Comparison of ENCODE assay signal across 1 cellular context in genomic region chr1:51729156-51729823, GRCh38.
TF ChIP-seq lines count a peak whose summit lies in the region.

No MANE protein-coding gene starts in this region.

TF ChIP-seq in HepG2, 621 proteins besides CTCF, POLR2A, EP300 and RAD21 (continued from another document and continues in another):
- TF ChIP-seq, protein P1, sequence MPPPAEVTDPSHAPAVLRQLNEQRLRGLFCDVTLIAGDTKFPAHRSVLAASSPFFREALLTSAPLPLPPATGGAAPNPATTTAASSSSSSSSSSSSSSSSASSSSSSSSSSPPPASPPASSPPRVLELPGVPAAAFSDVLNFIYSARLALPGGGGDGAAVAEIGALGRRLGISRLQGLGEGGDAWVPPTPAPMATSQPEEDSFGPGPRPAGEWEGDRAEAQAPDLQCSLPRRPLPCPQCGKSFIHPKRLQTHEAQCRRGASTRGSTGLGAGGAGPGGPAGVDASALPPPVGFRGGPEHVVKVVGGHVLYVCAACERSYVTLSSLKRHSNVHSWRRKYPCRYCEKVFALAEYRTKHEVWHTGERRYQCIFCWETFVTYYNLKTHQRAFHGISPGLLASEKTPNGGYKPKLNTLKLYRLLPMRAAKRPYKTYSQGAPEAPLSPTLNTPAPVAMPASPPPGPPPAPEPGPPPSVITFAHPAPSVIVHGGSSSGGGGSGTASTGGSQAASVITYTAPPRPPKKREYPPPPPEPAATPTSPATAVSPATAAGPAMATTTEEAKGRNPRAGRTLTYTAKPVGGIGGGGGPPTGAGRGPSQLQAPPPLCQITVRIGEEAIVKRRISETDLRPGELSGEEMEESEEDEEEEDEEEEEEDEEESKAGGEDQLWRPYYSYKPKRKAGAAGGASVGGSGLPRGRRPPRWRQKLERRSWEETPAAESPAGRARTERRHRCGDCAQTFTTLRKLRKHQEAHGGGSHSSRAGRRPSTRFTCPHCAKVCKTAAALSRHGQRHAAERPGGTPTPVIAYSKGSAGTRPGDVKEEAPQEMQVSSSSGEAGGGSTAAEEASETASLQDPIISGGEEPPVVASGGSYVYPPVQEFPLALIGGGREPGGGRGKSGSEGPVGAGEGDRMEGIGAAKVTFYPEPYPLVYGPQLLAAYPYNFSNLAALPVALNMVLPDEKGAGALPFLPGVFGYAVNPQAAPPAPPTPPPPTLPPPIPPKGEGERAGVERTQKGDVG (CRISPR knock-in tag; IDR thresholded peaks at IDR 0.05; ENCODE audit: borderline replicate concordance) = 0 out of 2 replicates have a peak, but pooled peaks have one; percentile 20
- peak; percentile 76 for TF ChIP-seq SAP130 (CRISPR knock-in tag; IDR thresholded peaks at IDR 0.05; ENCODE audit: low read depth)
- no peak for TF ChIP-seq ZNF598 (CRISPR knock-in tag; IDR thresholded peaks at IDR 0.05; ENCODE audit: borderline replicate concordance)
- TF ChIP-seq KLF11 (CRISPR knock-in tag; IDR thresholded peaks at IDR 0.05) = no peak
- no peak for TF ChIP-seq HMGA1 (CRISPR knock-in tag; conservative IDR thresholded peaks at IDR 0.05)
- no peak for TF ChIP-seq SNRNP70 (IDR thresholded peaks at IDR 0.05; ENCODE audit: low read depth, low read length)
- TF ChIP-seq ZFX (CRISPR knock-in tag; IDR thresholded peaks at IDR 0.05; ENCODE audit: low read depth) = no peak; the same call in 1 of the 2 replicates
- TF ChIP-seq, protein P2, sequence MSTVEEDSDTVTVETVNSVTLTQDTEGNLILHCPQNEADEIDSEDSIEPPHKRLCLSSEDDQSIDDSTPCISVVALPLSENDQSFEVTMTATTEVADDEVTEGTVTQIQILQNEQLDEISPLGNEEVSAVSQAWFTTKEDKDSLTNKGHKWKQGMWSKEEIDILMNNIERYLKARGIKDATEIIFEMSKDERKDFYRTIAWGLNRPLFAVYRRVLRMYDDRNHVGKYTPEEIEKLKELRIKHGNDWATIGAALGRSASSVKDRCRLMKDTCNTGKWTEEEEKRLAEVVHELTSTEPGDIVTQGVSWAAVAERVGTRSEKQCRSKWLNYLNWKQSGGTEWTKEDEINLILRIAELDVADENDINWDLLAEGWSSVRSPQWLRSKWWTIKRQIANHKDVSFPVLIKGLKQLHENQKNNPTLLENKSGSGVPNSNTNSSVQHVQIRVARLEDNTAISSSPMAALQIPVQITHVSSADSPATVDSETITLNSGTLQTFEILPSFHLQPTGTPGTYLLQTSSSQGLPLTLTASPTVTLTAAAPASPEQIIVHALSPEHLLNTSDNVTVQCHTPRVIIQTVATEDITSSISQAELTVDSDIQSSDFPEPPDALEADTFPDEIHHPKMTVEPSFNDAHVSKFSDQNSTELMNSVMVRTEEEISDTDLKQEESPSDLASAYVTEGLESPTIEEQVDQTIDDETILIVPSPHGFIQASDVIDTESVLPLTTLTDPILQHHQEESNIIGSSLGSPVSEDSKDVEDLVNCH (CRISPR knock-in tag; IDR thresholded peaks at IDR 0.05) = no peak
- no peak for TF ChIP-seq SOX13 (IDR thresholded peaks at IDR 0.05)
- peak in 1 of 2 experiments; percentile 21; a peak in 1 of 4 replicates for TF ChIP-seq SOX13 (CRISPR knock-in tag; conservative IDR thresholded peaks at IDR 0.05 in 1 of 2, IDR thresholded peaks at IDR 0.05 in 1 of 2)
- no peak for TF ChIP-seq ZNF496 (CRISPR knock-in tag; IDR thresholded peaks at IDR 0.05; ENCODE audit: insufficient replicate concordance)
- 0 out of 2 replicates have a peak, but pooled peaks have one; percentile 50 for TF ChIP-seq ZNF619 (CRISPR knock-in tag; IDR thresholded peaks at IDR 0.05)
- TF ChIP-seq, protein P3, sequence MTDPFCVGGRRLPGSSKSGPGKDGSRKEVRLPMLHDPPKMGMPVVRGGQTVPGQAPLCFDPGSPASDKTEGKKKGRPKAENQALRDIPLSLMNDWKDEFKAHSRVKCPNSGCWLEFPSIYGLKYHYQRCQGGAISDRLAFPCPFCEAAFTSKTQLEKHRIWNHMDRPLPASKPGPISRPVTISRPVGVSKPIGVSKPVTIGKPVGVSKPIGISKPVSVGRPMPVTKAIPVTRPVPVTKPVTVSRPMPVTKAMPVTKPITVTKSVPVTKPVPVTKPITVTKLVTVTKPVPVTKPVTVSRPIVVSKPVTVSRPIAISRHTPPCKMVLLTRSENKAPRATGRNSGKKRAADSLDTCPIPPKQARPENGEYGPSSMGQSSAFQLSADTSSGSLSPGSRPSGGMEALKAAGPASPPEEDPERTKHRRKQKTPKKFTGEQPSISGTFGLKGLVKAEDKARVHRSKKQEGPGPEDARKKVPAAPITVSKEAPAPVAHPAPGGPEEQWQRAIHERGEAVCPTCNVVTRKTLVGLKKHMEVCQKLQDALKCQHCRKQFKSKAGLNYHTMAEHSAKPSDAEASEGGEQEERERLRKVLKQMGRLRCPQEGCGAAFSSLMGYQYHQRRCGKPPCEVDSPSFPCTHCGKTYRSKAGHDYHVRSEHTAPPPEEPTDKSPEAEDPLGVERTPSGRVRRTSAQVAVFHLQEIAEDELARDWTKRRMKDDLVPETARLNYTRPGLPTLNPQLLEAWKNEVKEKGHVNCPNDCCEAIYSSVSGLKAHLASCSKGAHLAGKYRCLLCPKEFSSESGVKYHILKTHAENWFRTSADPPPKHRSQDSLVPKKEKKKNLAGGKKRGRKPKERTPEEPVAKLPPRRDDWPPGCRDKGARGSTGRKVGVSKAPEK (CRISPR knock-in tag; IDR thresholded peaks at IDR 0.05; ENCODE audit: borderline replicate concordance) = no peak
- no peak; the same call in 1 of the 2 replicates for TF ChIP-seq TAF1 (CRISPR knock-in tag; IDR thresholded peaks at IDR 0.05)
- no peak for TF ChIP-seq SP1 (IDR thresholded peaks at IDR 0.05)
- peak; percentile 54; the same call in 1 of the 2 replicates for TF ChIP-seq SP1 (CRISPR knock-in tag; IDR thresholded peaks at IDR 0.05)
- TF ChIP-seq, protein P4, sequence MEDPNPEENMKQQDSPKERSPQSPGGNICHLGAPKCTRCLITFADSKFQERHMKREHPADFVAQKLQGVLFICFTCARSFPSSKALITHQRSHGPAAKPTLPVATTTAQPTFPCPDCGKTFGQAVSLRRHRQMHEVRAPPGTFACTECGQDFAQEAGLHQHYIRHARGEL (CRISPR knock-in tag; IDR thresholded peaks at IDR 0.05) = no peak
- no peak for TF ChIP-seq ZFP36 (IDR thresholded peaks at IDR 0.05; ENCODE audit: borderline replicate concordance, low read depth, low read length, partially characterized antibody)
- TF ChIP-seq, protein P5, sequence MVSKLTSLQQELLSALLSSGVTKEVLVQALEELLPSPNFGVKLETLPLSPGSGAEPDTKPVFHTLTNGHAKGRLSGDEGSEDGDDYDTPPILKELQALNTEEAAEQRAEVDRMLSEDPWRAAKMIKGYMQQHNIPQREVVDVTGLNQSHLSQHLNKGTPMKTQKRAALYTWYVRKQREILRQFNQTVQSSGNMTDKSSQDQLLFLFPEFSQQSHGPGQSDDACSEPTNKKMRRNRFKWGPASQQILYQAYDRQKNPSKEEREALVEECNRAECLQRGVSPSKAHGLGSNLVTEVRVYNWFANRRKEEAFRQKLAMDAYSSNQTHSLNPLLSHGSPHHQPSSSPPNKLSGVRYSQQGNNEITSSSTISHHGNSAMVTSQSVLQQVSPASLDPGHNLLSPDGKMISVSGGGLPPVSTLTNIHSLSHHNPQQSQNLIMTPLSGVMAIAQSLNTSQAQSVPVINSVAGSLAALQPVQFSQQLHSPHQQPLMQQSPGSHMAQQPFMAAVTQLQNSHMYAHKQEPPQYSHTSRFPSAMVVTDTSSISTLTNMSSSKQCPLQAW (CRISPR knock-in tag; IDR thresholded peaks at IDR 0.05) = no peak
- TF ChIP-seq ZMYM2 (CRISPR knock-in tag; IDR thresholded peaks at IDR 0.05) = no peak
- peak; percentile 35; the same call in 1 of the 2 replicates for TF ChIP-seq ELF1 (CRISPR knock-in tag; IDR thresholded peaks at IDR 0.05)
- no peak for TF ChIP-seq ZNF34 (CRISPR knock-in tag; IDR thresholded peaks at IDR 0.05; ENCODE audit: borderline replicate concordance)
- no peak for TF ChIP-seq FOSL2 (CRISPR knock-in tag; IDR thresholded peaks at IDR 0.05)
- TF ChIP-seq ZNF280B (CRISPR knock-in tag; IDR thresholded peaks at IDR 0.05; ENCODE audit: borderline replicate concordance) = no peak
- no peak for TF ChIP-seq ZNF749 (CRISPR knock-in tag; IDR thresholded peaks at IDR 0.05; ENCODE audit: borderline replicate concordance)
- no peak for TF ChIP-seq JUNB (CRISPR knock-in tag; IDR thresholded peaks at IDR 0.05; ENCODE audit: borderline replicate concordance)
- no peak for TF ChIP-seq ZNF740 (CRISPR knock-in tag; IDR thresholded peaks at IDR 0.05)
- TF ChIP-seq HOMEZ (CRISPR knock-in tag; IDR thresholded peaks at IDR 0.05; ENCODE audit: low read depth) = peak; percentile 77; the same call in 1 of the 2 replicates
- no peak for TF ChIP-seq SNAI1 (CRISPR knock-in tag; IDR thresholded peaks at IDR 0.05; ENCODE audit: borderline replicate concordance)
- no peak; the same call in 1 of the 2 replicates for TF ChIP-seq KLF6 (CRISPR knock-in tag; IDR thresholded peaks at IDR 0.05)
- no peak for TF ChIP-seq FOXK2 (IDR thresholded peaks at IDR 0.05)
- TF ChIP-seq, protein P6, sequence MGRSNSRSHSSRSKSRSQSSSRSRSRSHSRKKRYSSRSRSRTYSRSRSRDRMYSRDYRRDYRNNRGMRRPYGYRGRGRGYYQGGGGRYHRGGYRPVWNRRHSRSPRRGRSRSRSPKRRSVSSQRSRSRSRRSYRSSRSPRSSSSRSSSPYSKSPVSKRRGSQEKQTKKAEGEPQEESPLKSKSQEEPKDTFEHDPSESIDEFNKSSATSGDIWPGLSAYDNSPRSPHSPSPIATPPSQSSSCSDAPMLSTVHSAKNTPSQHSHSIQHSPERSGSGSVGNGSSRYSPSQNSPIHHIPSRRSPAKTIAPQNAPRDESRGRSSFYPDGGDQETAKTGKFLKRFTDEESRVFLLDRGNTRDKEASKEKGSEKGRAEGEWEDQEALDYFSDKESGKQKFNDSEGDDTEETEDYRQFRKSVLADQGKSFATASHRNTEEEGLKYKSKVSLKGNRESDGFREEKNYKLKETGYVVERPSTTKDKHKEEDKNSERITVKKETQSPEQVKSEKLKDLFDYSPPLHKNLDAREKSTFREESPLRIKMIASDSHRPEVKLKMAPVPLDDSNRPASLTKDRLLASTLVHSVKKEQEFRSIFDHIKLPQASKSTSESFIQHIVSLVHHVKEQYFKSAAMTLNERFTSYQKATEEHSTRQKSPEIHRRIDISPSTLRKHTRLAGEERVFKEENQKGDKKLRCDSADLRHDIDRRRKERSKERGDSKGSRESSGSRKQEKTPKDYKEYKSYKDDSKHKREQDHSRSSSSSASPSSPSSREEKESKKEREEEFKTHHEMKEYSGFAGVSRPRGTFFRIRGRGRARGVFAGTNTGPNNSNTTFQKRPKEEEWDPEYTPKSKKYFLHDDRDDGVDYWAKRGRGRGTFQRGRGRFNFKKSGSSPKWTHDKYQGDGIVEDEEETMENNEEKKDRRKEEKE (IDR thresholded peaks at IDR 0.05) = no peak
- TF ChIP-seq ZBTB14 (CRISPR knock-in tag; IDR thresholded peaks at IDR 0.05) = no peak
- TF ChIP-seq ISL2 (CRISPR knock-in tag; IDR thresholded peaks at IDR 0.05) = no peak; the same call in 1 of the 2 replicates
